21 cellular contexts compared by ENCODE assay signal in genomic region chr4:181582595-181582994, GRCh38.
DNase-seq lines count a peak whose midpoint lies in the region; ATAC-seq, FAIRE-seq and TF ChIP-seq lines count a peak whose summit lies in the region.
"Had no signal": no experiment of that assay in that cellular context is flagged by ENCODE, and none has a peak within 500 bp of the region (broad histone marks: within the 10 kb centered on the region; RNA-seq: fewer than 3 reads in every experiment).

No MANE protein-coding gene starts in this region.

- no peak overlapping the region for H3K27ac Mint-ChIP-seq in osteocyte (ENCODE audit: unreplicated experiment)
- H3K27ac Mint-ChIP-seq in Calu3 (ENCODE audit: unreplicated experiment), result no peak overlapping the region
- H3K27ac Mint-ChIP-seq: CD4-positive, CD25-positive, alpha-beta regulatory T cell; immature natural killer cell; nephron had no signal

- WGBS in GM12878 (ENCODE audit: insufficient coverage, insufficient replicate concordance, low lambda C conversion rate, missing lambda C conversion rate), result 44% methylated on average over 4 of the region's 4 CpGs
- WGBS in upper lobe of left lung, 2 donors, result 90 to 95% methylated on average over 4 of the region's 4 CpGs

- H3K27me3 Mint-ChIP-seq in osteocyte (ENCODE audit: unreplicated experiment) (no peaks in the 10 kb centered on the region), Calu3 (ENCODE audit: unreplicated experiment) (no peaks in the 10 kb centered on the region)
- H3K27me3 Mint-ChIP-seq: CD4-positive, CD25-positive, alpha-beta regulatory T cell had no signal

- peaks cover 6% of the 10 kb centered on the region for H3K9me3 Mint-ChIP-seq in osteocyte (ENCODE audit: unreplicated experiment)
- H3K9me3 Mint-ChIP-seq in Calu3 (ENCODE audit: low read depth, unreplicated experiment), result peaks cover 5% of the 10 kb centered on the region
- H3K9me3 Mint-ChIP-seq: nephron had no signal

- H3K79me2 ChIP-seq in GM12878 (ENCODE audit: control insufficient read depth, insufficient read depth, low read length), result no peaks in the 10 kb centered on the region

- CTCF ChIA-PET in GM12878 (lab: Yijun Ruan, JAX) (no interaction called here), Calu3 (lab: Charles Lee) (no interaction called here)

- SMC1A ChIA-PET in GM12878 (lab: Charles Lee; ENCODE audit: uncharacterized antibody, unreplicated experiment), result no interaction called here

- DNase-seq in Jurkat, Clone E6-1 (ENCODE audit: low read depth, low spot score), result peak; percentile 24
- DNase-seq in GM12878 (ENCODE audit: low read depth, low spot score), result no peak
- no peak for DNase-seq in osteocyte (ENCODE audit: extremely low spot score, unreplicated experiment)
- DNase-seq in upper lobe of left lung, result no peak
- no peak for DNase-seq in A172 (ENCODE audit: low spot score)
- no peak for DNase-seq in Calu3
- DNase-seq: CD4-positive, CD25-positive, alpha-beta regulatory T cell; cortex of kidney; immature natural killer cell; mammary epithelial cell; NCI-H1694 treated with DMSO at 0.1 percent for 48 hours; NCI-H446 treated with DMSO at 0.1 percent for 48 hours; PC-3; right cardiac atrium had no signal

- H2AFZ ChIP-seq in GM12878 (ENCODE audit: control insufficient read depth, low read depth, low read length), result no peak overlapping the region

- H3K27me3 ChIP-seq in GM12878 (replicated peaks in 1 of 2; ENCODE audit: control insufficient read depth in 2 of 2, insufficient read depth in 2 of 2, low read length in 1 of 2) (no peaks in the 10 kb centered on the region), upper lobe of left lung (no peaks in the 10 kb centered on the region)
- H3K27me3 ChIP-seq: ascending aorta, suprapubic skin had no signal

- no peak for TF ChIP-seq RAD21 in GM12878 (IDR thresholded peaks at IDR 0.05; ENCODE audit: insufficient read depth, low read depth, low read length)

- no peak overlapping the region for H3K27ac ChIP-seq in GM12878 (ENCODE audit: control insufficient read depth, insufficient read depth)
- H3K27ac ChIP-seq in upper lobe of left lung, result no peak overlapping the region
- H3K27ac ChIP-seq: ascending aorta, epithelial cell of prostate, suprapubic skin had no signal

- no peaks in the 10 kb centered on the region for H3K36me3 ChIP-seq in GM12878 (ENCODE audit: control insufficient read depth in 2 of 2, insufficient read depth in 2 of 2, low read length in 1 of 2)
- H3K36me3 ChIP-seq in upper lobe of left lung, result no peaks in the 10 kb centered on the region
- H3K36me3 ChIP-seq: ascending aorta, suprapubic skin had no signal

- TF ChIP-seq EP300 in GM12878 (IDR thresholded peaks at IDR 0.05; ENCODE audit: borderline replicate concordance in 1 of 2, control insufficient read depth in 1 of 2, low read depth in 2 of 2, low read length in 2 of 2), result no peak
- TF ChIP-seq EP300 in upper lobe of left lung (IDR thresholded peaks at IDR 0.05), result no peak

- no peak overlapping the region for H3K4me2 ChIP-seq in GM12878 (ENCODE audit: control insufficient read depth, insufficient read depth)

- intact Hi-C loops in GM12878 (cut with micrococcal nuclease; ENCODE audit: unreplicated experiment), result no loop called here
- intact Hi-C loops in Calu3 (cut with micrococcal nuclease; ENCODE audit: unreplicated experiment), result no loop called here

- H3K36me3 Mint-ChIP-seq in osteocyte (ENCODE audit: unreplicated experiment) (no peaks in the 10 kb centered on the region), Calu3 (ENCODE audit: insufficient read depth, unreplicated experiment) (no peaks in the 10 kb centered on the region)
- H3K36me3 Mint-ChIP-seq: CD4-positive, CD25-positive, alpha-beta regulatory T cell had no signal

- no peak for FAIRE-seq in GM12878 (lab: Jason Lieb, UNC)
- FAIRE-seq: GM18507, GM19239 had no signal

- no peak for ATAC-seq in GM12878
- no peak for ATAC-seq in upper lobe of left lung (ENCODE audit: low FRiP score in 2 of 2)
- ATAC-seq: PC-3, right cardiac atrium had no signal

- H3K4me1 Mint-ChIP-seq in osteocyte (ENCODE audit: unreplicated experiment) (no peaks in the 10 kb centered on the region), Calu3 (ENCODE audit: low read depth, unreplicated experiment) (no peaks in the 10 kb centered on the region)
- H3K4me1 Mint-ChIP-seq: CD4-positive, CD25-positive, alpha-beta regulatory T cell; immature natural killer cell; nephron had no signal

- no peaks in the 10 kb centered on the region for H3K9me3 ChIP-seq in GM12878 (replicated peaks; ENCODE audit: control insufficient read depth, insufficient read depth, low read length)
- no peaks in the 10 kb centered on the region for H3K9me3 ChIP-seq in upper lobe of left lung
- H3K9me3 ChIP-seq: ascending aorta had no signal

- TF ChIP-seq POLR2A in GM12878 (IDR thresholded peaks at IDR 0.05; ENCODE audit: low read depth, low read length) (no peak), upper lobe of left lung (IDR thresholded peaks at IDR 0.05) (no peak)

- RAD21 ChIA-PET in GM12878 (lab: Charles Lee; ENCODE audit: unreplicated experiment), result no interaction called here

- H3K4me3 Mint-ChIP-seq in osteocyte (ENCODE audit: unreplicated experiment) (no peak overlapping the region), Calu3 (ENCODE audit: low read depth, unreplicated experiment) (no peak overlapping the region)
- H3K4me3 Mint-ChIP-seq: CD4-positive, CD25-positive, alpha-beta regulatory T cell; immature natural killer cell; nephron had no signal

- TF ChIP-seq CTCF in GM12872 (IDR thresholded peaks at IDR 0.05; ENCODE audit: insufficient read depth, low read depth, low read length) (peak; percentile 31; the same call in 1 of the 3 replicates), GM12878 (IDR thresholded peaks at IDR 0.05 in 2 of 3, conservative IDR thresholded peaks at IDR 0.05 in 1 of 3; ENCODE audit: control insufficient read depth in 2 of 3, extremely low read depth in 1 of 3, insufficient read depth in 1 of 3, low read depth in 3 of 3, low read length in 3 of 3) (peak in 1 of 3 experiments; percentile 9; a peak in 1 of 6 replicates), osteocyte (IDR thresholded peaks at IDR 0.05) (peak; percentile 18), upper lobe of left lung (IDR thresholded peaks at IDR 0.05) (no peak), Calu3 (IDR thresholded peaks at IDR 0.05; ENCODE audit: unreplicated experiment) (no peak)

- no TSS peak for BruUV-seq in GM12878 (replicated peaks; lab: Mats Ljungman, UMichigan)
- no TSS peak for BruUV-seq in Calu3 (replicated peaks; lab: Mats Ljungman, UMichigan)

- POLR2A ChIA-PET in GM12878 (lab: Charles Lee), result no interaction called here

- H3K4me3 ChIP-seq in Jurkat, Clone E6-1 (ENCODE audit: low read length), result no peak overlapping the region
- no peak overlapping the region for H3K4me3 ChIP-seq in GM12878
- no peak overlapping the region for H3K4me3 ChIP-seq in upper lobe of left lung
- H3K4me3 ChIP-seq: ascending aorta, suprapubic skin had no signal

- no peak overlapping the region for H3K9ac ChIP-seq in GM12878 (ENCODE audit: control insufficient read depth, insufficient read depth, low read length)

- in situ Hi-C loops in GM12878 (cut with MboI), result no loop called here

- H4K20me1 ChIP-seq in GM12878 (ENCODE audit: control insufficient read depth, insufficient read depth), result no peaks in the 10 kb centered on the region

- no peaks in the 10 kb centered on the region for H3K4me1 ChIP-seq in GM12878 (ENCODE audit: control insufficient read depth, insufficient read depth, low read length)
- no peaks in the 10 kb centered on the region for H3K4me1 ChIP-seq in upper lobe of left lung
- H3K4me1 ChIP-seq: ascending aorta, suprapubic skin had no signal

TF ChIP-seq in GM12878, 131 proteins besides CTCF, POLR2A, EP300 and RAD21:
- no peak for TF ChIP-seq EED (IDR thresholded peaks at IDR 0.05; ENCODE audit: low read depth)
- peak; percentile 53; the same call in 1 of the 2 replicates for TF ChIP-seq YY1 (IDR thresholded peaks at IDR 0.05; ENCODE audit: low read depth, low read length)

Comparison
In these comparisons a context has a peak if more than half of its experiments do, and no peak if none do; other contexts are left out.
1. CTCF ChIP-seq: peak in GM12872 (single experiment) and osteocyte (single experiment); none in upper lobe of left lung (0 of 6) and Calu3 (single experiment).